Comparison of ENCODE assay signal across 1 cellular context in genomic region chr19:17475541-17476115, GRCh38.
A peak's percentile ranks its signal among the peaks of the same experiment; 100 is the strongest.
TF ChIP-seq lines count a peak whose summit lies in the region.

No MANE protein-coding gene starts in this region.

TF ChIP-seq in K562, 482 proteins besides CTCF, POLR2A, EP300 and RAD21:
- TF ChIP-seq MAFG (tag; conservative IDR thresholded peaks at IDR 0.05) (no peak), RNF2 (IDR thresholded peaks at IDR 0.05) (no peak), ZFP36 (IDR thresholded peaks at IDR 0.05; ENCODE audit: low read depth, low read length, partially characterized antibody) (peak; percentile 55), ZNF592 (IDR thresholded peaks at IDR 0.05) (no peak), BCOR (IDR thresholded peaks at IDR 0.05) (peak; percentile 49; the same call in 1 of the 2 replicates), PML (IDR thresholded peaks at IDR 0.05; ENCODE audit: low read length) (no peak)
